In genomic region chr11:69392104-69392653, GRCh38 we compare ENCODE assay signal across 23 cellular contexts.
"Had no signal": no experiment of that assay in that cellular context is flagged by ENCODE, and none has a peak within 500 bp of the region (broad histone marks: within the 10 kb centered on the region; RNA-seq: fewer than 3 reads in every experiment).

No MANE protein-coding gene starts in this region.

- H3K9me3 ChIP-seq: prostate gland, thyroid gland, vagina had no signal

- DNase-seq: cerebellar nuclear complex; cortex of kidney; effector memory CD8-positive, alpha-beta T cell; erythroblast; esophagus squamous epithelium; foreskin melanocyte; glutamatergic neuron; mesendoderm; natural killer cell; small intestine; stimulated activated CD4-positive, alpha-beta T cell treated with anti-CD3 and anti-CD28 coated beads, Interleukin-12 subunit alpha, Interleukin-12 subunit beta, amount 100 ng/mL, for 4 hours; stimulated activated CD4-positive, alpha-beta T cell treated with anti-CD3 and anti-CD28 coated beads, Interleukin-1b, Interleukin-23, amount 100 ng/mL, for 48 hours; stimulated activated CD4-positive, alpha-beta T cell treated with anti-CD3 and anti-CD28 coated beads, Interleukin-4, amount 100 ng/mL, for 1 hour; stimulated activated CD8-positive, alpha-beta memory T cell treated with anti-CD3 and anti-CD28 coated beads, Interleukin-4, amount 100 ng/mL, for 48 hours; stimulated activated naive CD4-positive, alpha-beta T cell treated with Interleukin-2 at 50 U/mL for 16 hours; stomach; trophoblast cell had no signal

- H3K27ac ChIP-seq: esophagus squamous epithelium, parathyroid adenoma, prostate gland, right atrium auricular region, stomach, vagina had no signal

- H3K36me3 ChIP-seq: esophagus squamous epithelium, prostate gland, right atrium auricular region, stomach, thyroid gland, vagina had no signal

- H3K27ac Mint-ChIP-seq: effector memory CD8-positive, alpha-beta T cell; natural killer cell had no signal

- H3K27me3 ChIP-seq: right atrium auricular region, thyroid gland, vagina had no signal

- H2AFZ ChIP-seq: parathyroid adenoma had no signal

- ATAC-seq: effector memory CD8-positive, alpha-beta T cell; left lobe of liver had no signal

- H3K4me1 Mint-ChIP-seq: natural killer cell had no signal

- H3K4me3 Mint-ChIP-seq: effector memory CD8-positive, alpha-beta T cell; natural killer cell had no signal

- H3K4me1 ChIP-seq: parathyroid adenoma, prostate gland, right atrium auricular region, stomach, vagina had no signal

- H3K9ac ChIP-seq: parathyroid adenoma had no signal

- H3K4me3 ChIP-seq: esophagus squamous epithelium, prostate gland, right atrium auricular region, stomach, thyroid gland, vagina had no signal
